ENCODE assay signal across 7 cellular contexts in the genomic region with DNA sequence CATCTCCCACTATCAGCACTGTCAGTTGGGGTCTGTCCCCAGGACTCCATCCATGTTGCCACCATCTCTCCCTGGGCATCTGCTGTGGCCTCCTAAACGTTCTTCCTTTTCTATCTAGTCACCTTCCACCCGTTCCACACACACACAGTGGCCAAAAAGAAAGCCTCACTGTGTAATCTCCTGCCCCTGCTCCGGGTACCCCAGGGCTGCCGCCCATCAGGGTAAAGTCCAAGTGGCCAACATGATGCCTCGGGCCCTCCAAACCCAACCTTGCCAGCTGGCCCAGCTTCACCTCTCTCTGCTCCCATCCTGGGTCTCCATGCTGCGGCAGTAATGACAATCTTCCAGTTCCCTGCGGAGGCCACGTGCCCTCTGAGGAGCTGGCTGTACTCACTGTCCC. TPM values are rescaled to one million over a fixed set of nuclear protein-coding genes. Genes with fewer than 3 reads are reported as not detected.
"Had no signal": no experiment of that assay in that cellular context is flagged by ENCODE, and none has a peak within 500 bp of the region (broad histone marks: within the 10 kb centered on the region; RNA-seq: fewer than 3 reads in every experiment).

No MANE protein-coding gene starts in this region.

- H3K4me3 ChIP-seq: GM23338 had no signal

- H3K4me3 Mint-ChIP-seq: GM23338, H9, IgD-negative memory B cell had no signal

- H3K4me1 Mint-ChIP-seq: GM23338, H9, IgD-negative memory B cell had no signal

- DNase-seq: H9, HCEC 1CT, KBM-7 had no signal

- H2AFZ ChIP-seq: GM23338 had no signal

- H3K4me2 ChIP-seq: GM23338 had no signal

- H3K27ac Mint-ChIP-seq: GM23338, H9, IgD-negative memory B cell had no signal

- H3K27me3 Mint-ChIP-seq: IgD-negative memory B cell had no signal

RNA-seq across cellular contexts. Expression of gene PEG3, which starts 29.4 kb away (rescaled TPM):
- total RNA-seq: GM23338, H1, H9, HT-29 had no signal

RNA-seq across cellular contexts. Expression of gene ZIM2, which starts 29.4 kb away (rescaled TPM):
- total RNA-seq: GM23338, H1, H9, HT-29 had no signal
